17 cellular contexts compared by ENCODE assay signal in genomic region chr1:15177710-15178166, GRCh38. TPM values are rescaled to one million over a fixed set of nuclear protein-coding genes. Genes with fewer than 3 reads are reported as not detected.
DNase-seq lines count a peak whose midpoint lies in the region; ATAC-seq, FAIRE-seq and TF ChIP-seq lines count a peak whose summit lies in the region.
"Had no signal": no experiment of that assay in that cellular context is flagged by ENCODE, and none has a peak within 500 bp of the region (broad histone marks: within the 10 kb centered on the region; RNA-seq: fewer than 3 reads in every experiment).

No MANE protein-coding gene starts in this region.

- no peak overlapping the region for H2BK5ac ChIP-seq in H1 (ENCODE audit: low read depth, low read length)

- H3K4me1 Mint-ChIP-seq in naive thymus-derived CD8-positive, alpha-beta T cell = peaks cover 0 to 4% (median 2%) of the 10 kb centered on the region in 4 donors

- no peak overlapping the region for H3K4me3 Mint-ChIP-seq in naive thymus-derived CD8-positive, alpha-beta T cell
- H3K4me3 Mint-ChIP-seq: natural killer cell treated with Interleukin-12 subunit alpha and Interleukin-12 subunit beta and Interleukin-15 and Interleukin-18, amount 100 ng/mL, for 72 hours had no signal

- H4K91ac ChIP-seq in H1 (replicated peaks; ENCODE audit: insufficient read length, low read length) = no peak overlapping the region

- no peak overlapping the region for H4K5ac ChIP-seq in H1 (ENCODE audit: insufficient read length, low read depth, low read length)

- no peak overlapping the region for H2AFZ ChIP-seq in H1 (ENCODE audit: low read length)
- no peak overlapping the region for H2AFZ ChIP-seq in hepatocyte

- WGBS in H1 (ENCODE audit: extremely low coverage in 1 of 2, insufficient coverage in 1 of 2, insufficient read length in 1 of 2, insufficient replicate concordance in 2 of 2, low coverage in 1 of 2, low lambda C conversion rate in 2 of 2, missing lambda C conversion rate in 1 of 2), 2 experiments = 94% methylated on average over 14 of the region's 14 CpGs; no CpG with 5 or more reads in 1 of the 2 experiments
- whole genome bisulfite sequencing in ovary, 3 donors = 82 to 87% (median 85%) methylated on average over 14 of the region's 14 CpGs
- 83% methylated on average over 14 of the region's 14 CpGs for WGBS in hepatocyte (ENCODE audit: low lambda C conversion rate, missing lambda C conversion rate)

- H3K79me2 ChIP-seq in H1 (ENCODE audit: control insufficient read depth in 1 of 2, insufficient read depth in 2 of 2, low read length in 2 of 2) (peaks cover 0 to 2% of the 10 kb centered on the region in 2 experiments; a peak in 1 of 4 replicates), hepatocyte (peaks cover 82% of the 10 kb centered on the region)

- no peak for TF ChIP-seq RAD21 in H1 (IDR thresholded peaks at IDR 0.05 in 1 of 2, conservative IDR thresholded peaks at IDR 0.05 in 1 of 2; ENCODE audit: low read depth in 2 of 2, low read length in 2 of 2)

- H3K9me3 ChIP-seq in Panc1 (ENCODE audit: control insufficient read depth, insufficient read depth, low read depth, low read length) = no peaks in the 10 kb centered on the region
- no peaks in the 10 kb centered on the region for H3K9me3 ChIP-seq in H1 (ENCODE audit: insufficient read depth in 2 of 2, low read depth in 1 of 2, low read length in 1 of 2)
- no peaks in the 10 kb centered on the region for H3K9me3 ChIP-seq in ovary
- no peaks in the 10 kb centered on the region for H3K9me3 ChIP-seq in hepatocyte (ENCODE audit: low read depth)
- H3K9me3 ChIP-seq in Peyer's patch = no peaks in the 10 kb centered on the region

- peaks cover 8 to 35% (median 29%) of the 10 kb centered on the region in 5 donors for H3K27me3 Mint-ChIP-seq in naive thymus-derived CD8-positive, alpha-beta T cell

- H3K27ac Mint-ChIP-seq in naive thymus-derived CD8-positive, alpha-beta T cell = no peak overlapping the region
- H3K27ac Mint-ChIP-seq: natural killer cell treated with Interleukin-12 subunit alpha and Interleukin-12 subunit beta and Interleukin-15 and Interleukin-18, amount 100 ng/mL, for 72 hours had no signal

- no peak for TF ChIP-seq EP300 in H1 (IDR thresholded peaks at IDR 0.05; ENCODE audit: borderline replicate concordance in 1 of 2, low read depth in 2 of 2, low read length in 2 of 2)
- no peak for TF ChIP-seq EP300 in ovary (IDR thresholded peaks at IDR 0.05)

- H3K27ac ChIP-seq in Panc1 (ENCODE audit: low read length) (peak overlapping the region; percentile 77), H1 (ENCODE audit: low read depth, low read length) (no peak overlapping the region), ovary (peak overlapping the region; percentile 16 to 82), hepatocyte (no peak overlapping the region), Peyer's patch (peak overlapping the region in 2 of 4 donors; percentile 71 to 80)

- no peak overlapping the region for H3K56ac ChIP-seq in H1 (replicated peaks; ENCODE audit: insufficient read length, low read depth, low read length)

- no peak overlapping the region for H4K8ac ChIP-seq in H1 (ENCODE audit: extremely low read depth, insufficient read depth, low read length)

- POLR2A ChIA-PET in Panc1 (lab: Charles Lee) = no interaction called here
- POLR2A ChIA-PET in H1 (lab: Charles Lee; ENCODE audit: partially characterized antibody) = no interaction called here
- POLR2A ChIA-PET in naive thymus-derived CD8-positive, alpha-beta T cell (lab: Charles Lee) = no interaction called here

- H3K9me3 Mint-ChIP-seq in naive thymus-derived CD8-positive, alpha-beta T cell = peaks cover 0 to 4% (median 0%) of the 10 kb centered on the region in 9 donors
- H3K9me3 Mint-ChIP-seq: natural killer cell treated with Interleukin-12 subunit alpha and Interleukin-12 subunit beta and Interleukin-15 and Interleukin-18, amount 100 ng/mL, for 72 hours had no signal

- H2BK12ac ChIP-seq in H1 (ENCODE audit: low read depth, low read length) = no peak overlapping the region

- no peak for ATAC-seq in Panc1
- ATAC-seq in naive thymus-derived CD8-positive, alpha-beta T cell = no peak
- ATAC-seq: natural killer cell treated with Interleukin-12 subunit alpha and Interleukin-12 subunit beta and Interleukin-15 and Interleukin-18, amount 100 ng/mL, for 72 hours had no signal

- H3K36me3 Mint-ChIP-seq in naive thymus-derived CD8-positive, alpha-beta T cell = peaks cover 0 to 7% (median 0%) of the 10 kb centered on the region in 3 donors
- H3K36me3 Mint-ChIP-seq: natural killer cell treated with Interleukin-12 subunit alpha and Interleukin-12 subunit beta and Interleukin-15 and Interleukin-18, amount 100 ng/mL, for 72 hours had no signal

- H3K18ac ChIP-seq in H1 (ENCODE audit: extremely low read depth, low read length) = no peak overlapping the region

- H2BK120ac ChIP-seq in H1 (replicated peaks; ENCODE audit: low read depth, low read length) = no peak overlapping the region

- DNase-seq in GM12891 (ENCODE audit: insufficient read length, low spot score) (no peak), Panc1 (ENCODE audit: low read depth, low spot score) (no peak), H1 (ENCODE audit: low read depth in 1 of 2, low spot score in 2 of 2) (no peak), ovary (no peak), hepatocyte (ENCODE audit: low spot score) (no peak), GM10266 (ENCODE audit: extremely low spot score) (no peak), Peyer's patch (no peak)
- no peak for DNase-seq in naive thymus-derived CD8-positive, alpha-beta T cell
- DNase-seq: activated CD4-positive, CD25-positive, alpha-beta regulatory T cell; activated naive CD4-positive, alpha-beta T cell treated with Interleukin-2 at 50 U/mL for 16 hours; AML-193; NCI-H1930; stimulated activated CD4-positive, alpha-beta T cell treated with anti-CD3 and anti-CD28 coated beads, Interleukin-15, amount 100 ng/mL, for 24 hours had no signal

- H3K4me2 ChIP-seq in H1 (ENCODE audit: insufficient read depth in 1 of 2, low read depth in 2 of 2, low read length in 2 of 2) = no peak overlapping the region
- H3K4me2 ChIP-seq in hepatocyte = no peak overlapping the region

- BruUV-seq in Panc1 (replicated peaks; lab: Mats Ljungman, UMichigan) = no TSS peak

- in situ Hi-C loops in Panc1 (cut with HindIII; ENCODE audit: low pct_unique_long_range_greater_than_20kb, low sequenced_read_pairs) = no loop called here

- CTCF ChIA-PET in Panc1 (lab: Charles Lee) = no interaction called here
- CTCF ChIA-PET in H1 (lab: Charles Lee; ENCODE audit: partially characterized antibody) = no interaction called here

- FAIRE-seq in GM12891 (lab: Jason Lieb, UNC) (no peak), H1 (lab: Jason Lieb, UNC) (no peak)
- FAIRE-seq: D721Med had no signal

- no peak overlapping the region for H3K23ac ChIP-seq in H1 (ENCODE audit: insufficient read length)

- no peaks in the 10 kb centered on the region for H3K9me2 ChIP-seq in hepatocyte (replicated peaks; ENCODE audit: insufficient read depth)

- H3K9ac ChIP-seq in H1 (replicated peaks in 1 of 4; ENCODE audit: extremely low read depth in 1 of 4, low read depth in 3 of 4, low read length in 3 of 4) = no peak overlapping the region

- intact Hi-C loops in Panc1 (cut with micrococcal nuclease; ENCODE audit: unreplicated experiment) = no loop called here
- intact Hi-C loops in ovary (cut with DNase I) = no loop called here

- TF ChIP-seq CTCF in Panc1 (IDR thresholded peaks at IDR 0.05) = no peak
- no peak for TF ChIP-seq CTCF in H1 (IDR thresholded peaks at IDR 0.05; ENCODE audit: control extremely low read depth in 1 of 3, insufficient read depth in 1 of 3, low read depth in 1 of 3, low read length in 3 of 3)
- no peak for TF ChIP-seq CTCF in ovary (IDR thresholded peaks at IDR 0.05)
- no peak for TF ChIP-seq CTCF in hepatocyte (IDR thresholded peaks at IDR 0.05; ENCODE audit: poor library complexity)
- TF ChIP-seq CTCF in GM10266 (IDR thresholded peaks at IDR 0.05; ENCODE audit: control insufficient read depth, insufficient read depth, low read depth, missing control alignments) = no peak
- no peak for TF ChIP-seq CTCF in Peyer's patch (IDR thresholded peaks at IDR 0.05)

- H2BK15ac ChIP-seq in H1 (ENCODE audit: low read length) = no peak overlapping the region

- no peaks in the 10 kb centered on the region for H3K36me3 ChIP-seq in Panc1 (ENCODE audit: control insufficient read depth, insufficient read depth, low read length)
- no peaks in the 10 kb centered on the region for H3K36me3 ChIP-seq in H1 (ENCODE audit: control insufficient read depth in 2 of 4, insufficient read depth in 4 of 4, low read length in 3 of 4)
- no peaks in the 10 kb centered on the region for H3K36me3 ChIP-seq in ovary
- no peaks in the 10 kb centered on the region for H3K36me3 ChIP-seq in hepatocyte (replicated peaks; ENCODE audit: insufficient read depth, low read depth)
- H3K36me3 ChIP-seq in Peyer's patch = no peaks in the 10 kb centered on the region

- peaks cover 59% of the 10 kb centered on the region for H3K4me1 ChIP-seq in Panc1 (ENCODE audit: control insufficient read depth, insufficient read depth, low read length)
- H3K4me1 ChIP-seq in H1 (replicated peaks in 1 of 4; ENCODE audit: control insufficient read depth in 3 of 4, insufficient read depth in 4 of 4, low read length in 3 of 4) = peaks cover 0 to 11% (median 7%) of the 10 kb centered on the region in 4 experiments
- peaks cover 9% of the 10 kb centered on the region for H3K4me1 ChIP-seq in ovary (ENCODE audit: insufficient read depth)
- peaks cover 26% of the 10 kb centered on the region for H3K4me1 ChIP-seq in hepatocyte (ENCODE audit: insufficient read depth)
- H3K4me1 ChIP-seq in Peyer's patch = peaks cover 0 to 73% (median under 1%) of the 10 kb centered on the region in 4 donors

- H2BK20ac ChIP-seq in H1 (ENCODE audit: low read length) = 0 out of 2 replicates have a peak overlapping the region, but pooled peaks have one; percentile 7

- H3K79me1 ChIP-seq in H1 (ENCODE audit: low read depth, low read length) = peaks cover 2% of the 10 kb centered on the region

- H3K4ac ChIP-seq in H1 (replicated peaks; ENCODE audit: insufficient read length, low read depth, low read length) = no peak overlapping the region

- peak overlapping the region; percentile 44; the same call in 1 of the 2 replicates for H2AK5ac ChIP-seq in H1 (ENCODE audit: low read depth, low read length)

- H4K20me1 ChIP-seq in H1 (replicated peaks in 1 of 2; ENCODE audit: control insufficient read depth in 1 of 2, insufficient read depth in 2 of 2, low read length in 2 of 2) = peaks cover 1 to 2% of the 10 kb centered on the region in 2 experiments
- H4K20me1 ChIP-seq in hepatocyte (ENCODE audit: insufficient read depth, poor library complexity, severe bottlenecking) = peaks cover 9% of the 10 kb centered on the region

- TF ChIP-seq POLR2A in GM12891 (IDR thresholded peaks at IDR 0.05; ENCODE audit: low read depth, low read length) (no peak), H1 (IDR thresholded peaks at IDR 0.05; ENCODE audit: control extremely low read depth in 1 of 2, low read depth in 2 of 2, low read length in 2 of 2) (no peak), ovary (IDR thresholded peaks at IDR 0.05) (no peak), Peyer's patch (IDR thresholded peaks at IDR 0.05) (no peak)

- H3K23me2 ChIP-seq in H1 (ENCODE audit: low read depth, low read length) = no peaks in the 10 kb centered on the region

- H3K27me3 ChIP-seq in Panc1 (ENCODE audit: control insufficient read depth, insufficient read depth, low read length) (no peaks in the 10 kb centered on the region), H1 (replicated peaks in 1 of 4; ENCODE audit: control insufficient read depth in 3 of 4, extremely low read depth in 1 of 4, insufficient read depth in 3 of 4, low read length in 3 of 4) (no peaks in the 10 kb centered on the region), ovary (no peaks in the 10 kb centered on the region), hepatocyte (no peaks in the 10 kb centered on the region), Peyer's patch (no peaks in the 10 kb centered on the region)

- no peak overlapping the region for H3K4me3 ChIP-seq in Panc1 (ENCODE audit: low read depth in 2 of 2, low read length in 2 of 2)
- H3K4me3 ChIP-seq in H1 (ENCODE audit: extremely low read depth in 1 of 4, insufficient read depth in 2 of 4, low read depth in 3 of 4, low read length in 4 of 4) = no peak overlapping the region
- no peak overlapping the region for H3K4me3 ChIP-seq in ovary
- no peak overlapping the region for H3K4me3 ChIP-seq in hepatocyte
- no peak overlapping the region for H3K4me3 ChIP-seq in Peyer's patch
- H3K4me3 ChIP-seq: lung had no signal

- H3K14ac ChIP-seq in H1 (ENCODE audit: insufficient read length) = no peak overlapping the region

RNA-seq across cellular contexts. Expression of gene TMEM51, which starts 24.2 kb away (rescaled TPM):
- polyA plus RNA-seq in GM12891 (2012; ENCODE audit: low read depth, missing spikeins) = 1.3 TPM
- total RNA-seq in Panc1 (2021; ENCODE audit: unreplicated experiment) (25.8 TPM), ovary (10 to 100 TPM; 17.2 to 38.5 (median 24.0) TPM), hepatocyte (23.7 and 24.0 TPM in 2 replicates), Peyer's patch (10 to 100 TPM in 3 of 4 donors, 1 to 10 TPM in 1; 3.3 to 31.0 (median 20.6) TPM)
- 23.8 TPM for polyA plus RNA-seq in Panc1 (2012; ENCODE audit: insufficient read length)
- total RNA-seq in H1 (2021; fragmentation: NEBNext Ultra II Directional; extraction: Animal tissue kit (Norgen Biotek cat#: 25700)) = 9.1 and 9.9 TPM in 2 replicates
- polyA plus RNA-seq in H1 (2011; rRNA removed) (10.7 and 12.6 TPM in 2 replicates), ovary (10 to 100 TPM in 1 of 2 donors, 1 to 10 TPM in 1; 9.4 to 19.4 TPM), hepatocyte (23.4 and 25.1 TPM in 2 replicates)
- 11.5 TPM for polyA plus RNA-seq in H1 (2011; cell fraction: cytosol; rRNA removed)
- 7.3 TPM for polyA plus RNA-seq in H1 (2011; cell fraction: nucleus; rRNA removed)
- polyA plus RNA-seq in H1 (2012, experiment 1 of 2) = 7.8 to 12.5 TPM (median 10.2 TPM) in 4 replicates
- polyA plus RNA-seq in H1 (2012, experiment 2 of 2) = 11.6 TPM
- 10.4 TPM for polyA plus RNA-seq in H1 (2013, experiment 1 of 2)
- 13.1 TPM for polyA plus RNA-seq in H1 (2013, experiment 2 of 2)
- polyA minus RNA-seq in H1 (2011; rRNA and poly(A)+ RNA removed) = 3.4 and 3.9 TPM in 2 replicates
- polyA minus RNA-seq in H1 (2011; cell fraction: cytosol; rRNA and poly(A)+ RNA removed) = 8.4 TPM
- polyA minus RNA-seq in H1 (2011; cell fraction: nucleus; rRNA and poly(A)+ RNA removed) = 4.8 TPM
- not detected for total RNA-seq in naive thymus-derived CD8-positive, alpha-beta T cell
- not detected for polyA plus RNA-seq in naive thymus-derived CD8-positive, alpha-beta T cell
- total RNA-seq: natural killer cell treated with Interleukin-12 subunit alpha and Interleukin-12 subunit beta and Interleukin-15 and Interleukin-18, amount 100 ng/mL, for 72 hours; OCI-LY7 had no signal

Comparison
In these comparisons a context has a peak if more than half of its experiments do, and no peak if none do; other contexts are left out.
1. H3K27ac ChIP-seq: peak in Panc1 (single experiment) and ovary (2 of 2); none in H1 (single experiment) and hepatocyte (single experiment).